In the genomic region with DNA sequence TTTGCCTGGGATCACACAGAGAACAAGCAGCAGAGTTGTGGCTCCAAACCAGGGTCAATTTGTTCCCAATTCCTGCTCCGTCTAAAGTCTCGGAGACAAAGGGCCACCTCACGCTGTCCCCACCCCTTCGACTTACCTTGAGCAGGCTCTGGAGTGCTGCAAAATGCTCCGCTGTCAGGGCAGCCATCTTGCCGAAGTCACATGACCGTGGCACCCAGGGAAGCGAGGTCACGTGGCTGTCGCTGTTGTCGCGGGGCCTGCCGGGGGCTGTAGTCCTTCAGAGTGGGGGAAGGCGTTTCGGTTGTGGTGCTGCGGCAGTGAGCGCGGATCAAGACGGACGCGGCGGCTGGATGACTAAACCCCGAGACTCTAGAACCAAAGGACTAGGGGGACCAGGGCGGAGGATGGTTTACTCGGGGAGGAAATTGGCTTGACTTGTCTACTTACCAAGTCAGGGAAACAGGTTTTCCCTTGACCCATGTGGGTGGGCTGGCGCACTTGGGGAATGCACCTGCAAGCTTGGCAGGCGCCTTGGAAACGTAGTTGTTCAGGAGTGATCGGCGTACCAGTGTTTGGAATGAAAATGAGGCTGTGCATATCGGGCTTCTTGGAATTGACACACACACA, we compare ENCODE assay signal across 1 cellular context.
A peak's percentile ranks its signal among the peaks of the same experiment; 100 is the strongest.
TF ChIP-seq lines count a peak whose summit lies in the region.

A gene (minus strand): TSS at position 199 of the 627 bp plus-strand sequence. CDS start 12 bp downstream, at position 187.

TF ChIP-seq in K562, 482 proteins besides CTCF, POLR2A, EP300 and RAD21 (continued from another document and continues in another):
- TF ChIP-seq, protein P1, sequence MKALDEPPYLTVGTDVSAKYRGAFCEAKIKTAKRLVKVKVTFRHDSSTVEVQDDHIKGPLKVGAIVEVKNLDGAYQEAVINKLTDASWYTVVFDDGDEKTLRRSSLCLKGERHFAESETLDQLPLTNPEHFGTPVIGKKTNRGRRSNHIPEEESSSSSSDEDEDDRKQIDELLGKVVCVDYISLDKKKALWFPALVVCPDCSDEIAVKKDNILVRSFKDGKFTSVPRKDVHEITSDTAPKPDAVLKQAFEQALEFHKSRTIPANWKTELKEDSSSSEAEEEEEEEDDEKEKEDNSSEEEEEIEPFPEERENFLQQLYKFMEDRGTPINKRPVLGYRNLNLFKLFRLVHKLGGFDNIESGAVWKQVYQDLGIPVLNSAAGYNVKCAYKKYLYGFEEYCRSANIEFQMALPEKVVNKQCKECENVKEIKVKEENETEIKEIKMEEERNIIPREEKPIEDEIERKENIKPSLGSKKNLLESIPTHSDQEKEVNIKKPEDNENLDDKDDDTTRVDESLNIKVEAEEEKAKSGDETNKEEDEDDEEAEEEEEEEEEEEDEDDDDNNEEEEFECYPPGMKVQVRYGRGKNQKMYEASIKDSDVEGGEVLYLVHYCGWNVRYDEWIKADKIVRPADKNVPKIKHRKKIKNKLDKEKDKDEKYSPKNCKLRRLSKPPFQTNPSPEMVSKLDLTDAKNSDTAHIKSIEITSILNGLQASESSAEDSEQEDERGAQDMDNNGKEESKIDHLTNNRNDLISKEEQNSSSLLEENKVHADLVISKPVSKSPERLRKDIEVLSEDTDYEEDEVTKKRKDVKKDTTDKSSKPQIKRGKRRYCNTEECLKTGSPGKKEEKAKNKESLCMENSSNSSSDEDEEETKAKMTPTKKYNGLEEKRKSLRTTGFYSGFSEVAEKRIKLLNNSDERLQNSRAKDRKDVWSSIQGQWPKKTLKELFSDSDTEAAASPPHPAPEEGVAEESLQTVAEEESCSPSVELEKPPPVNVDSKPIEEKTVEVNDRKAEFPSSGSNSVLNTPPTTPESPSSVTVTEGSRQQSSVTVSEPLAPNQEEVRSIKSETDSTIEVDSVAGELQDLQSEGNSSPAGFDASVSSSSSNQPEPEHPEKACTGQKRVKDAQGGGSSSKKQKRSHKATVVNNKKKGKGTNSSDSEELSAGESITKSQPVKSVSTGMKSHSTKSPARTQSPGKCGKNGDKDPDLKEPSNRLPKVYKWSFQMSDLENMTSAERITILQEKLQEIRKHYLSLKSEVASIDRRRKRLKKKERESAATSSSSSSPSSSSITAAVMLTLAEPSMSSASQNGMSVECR (CRISPR knock-in tag; IDR thresholded peaks at IDR 0.05) = peak; percentile 99
- TF ChIP-seq SIX5 (IDR thresholded peaks at IDR 0.05; ENCODE audit: borderline replicate concordance in 1 of 2, insufficient read depth in 1 of 2, low read depth in 1 of 2, low read length in 2 of 2) (peak; percentile 89 to 91), POU5F1 (IDR thresholded peaks at IDR 0.05; ENCODE audit: borderline replicate concordance, low read depth, low read length, partially characterized antibody) (peak; percentile 64), SUPT5H (IDR thresholded peaks at IDR 0.05) (peak; percentile 67), MXI1 (IDR thresholded peaks at IDR 0.05; ENCODE audit: low read depth, low read length) (0 out of 2 replicates have a peak, but pooled peaks have one; percentile 44), TEAD4 (IDR thresholded peaks at IDR 0.05; ENCODE audit: low read length) (no peak), TEAD4 (CRISPR knock-in tag; IDR thresholded peaks at IDR 0.05; ENCODE audit: borderline replicate concordance) (no peak), SMARCE1 (IDR thresholded peaks at IDR 0.05) (peak; percentile 31; the same call in 1 of the 2 replicates), TAF9B (IDR thresholded peaks at IDR 0.05; ENCODE audit: partially characterized antibody) (peak; percentile 64), POLR2AphosphoS5 (IDR thresholded peaks at IDR 0.05; ENCODE audit: control insufficient read depth, insufficient read depth, low read depth, low read length) (0 out of 2 replicates have a peak, but pooled peaks have one; percentile 42), ZNF79 (CRISPR knock-in tag; IDR thresholded peaks at IDR 0.05; ENCODE audit: low read depth) (0 out of 2 replicates have a peak, but pooled peaks have one; percentile 24), HIVEP1 (CRISPR knock-in tag; IDR thresholded peaks at IDR 0.05) (no peak), FOXK2 (conservative IDR thresholded peaks at IDR 0.05 in 1 of 2, IDR thresholded peaks at IDR 0.05 in 1 of 2; ENCODE audit: low read depth in 2 of 2) (peak; percentile 95 to 96), MTA1 (IDR thresholded peaks at IDR 0.05; ENCODE audit: borderline replicate concordance) (0 out of 2 replicates have a peak, but pooled peaks have one; percentile 30), EP400 (IDR thresholded peaks at IDR 0.05) (peak; percentile 69; the same call in 1 of the 2 replicates), ARNT (IDR thresholded peaks at IDR 0.05) (peak in 1 of 2 experiments; percentile 70; a peak in 1 of 4 replicates), ADNP (tag; IDR thresholded peaks at IDR 0.05) (no peak), ZNF584 (CRISPR knock-in tag; IDR thresholded peaks at IDR 0.05; ENCODE audit: low read depth) (no peak), FOSL1 (tag; conservative IDR thresholded peaks at IDR 0.05) (peak; percentile 61), FOXA3 (CRISPR knock-in tag; conservative IDR thresholded peaks at IDR 0.05 in 1 of 2, IDR thresholded peaks at IDR 0.05 in 1 of 2) (no peak), ASH1L (IDR thresholded peaks at IDR 0.05; ENCODE audit: borderline replicate concordance, low read depth, partially characterized antibody) (peak; percentile 48), HDAC1 (IDR thresholded peaks at IDR 0.05) (peak in 1 of 2 experiments; percentile 99; a peak in 2 of 4 replicates), FOXJ2 (tag; IDR thresholded peaks at IDR 0.05) (peak; percentile 85; the same call in 1 of the 2 replicates), SIN3A (IDR thresholded peaks at IDR 0.05; ENCODE audit: borderline replicate concordance in 2 of 2, control insufficient read depth in 1 of 2, low read depth in 2 of 2, low read length in 2 of 2) (peak; percentile 92 to 99), KAT8 (IDR thresholded peaks at IDR 0.05; ENCODE audit: low read depth) (0 out of 2 replicates have a peak, but pooled peaks have one; percentile 48), HMG20A (CRISPR knock-in tag; conservative IDR thresholded peaks at IDR 0.05) (no peak), BACH1 (tag; IDR thresholded peaks at IDR 0.05) (no peak), SP2 (IDR thresholded peaks at IDR 0.05; ENCODE audit: extremely low read depth, low read depth, low read length, poor library complexity, severe bottlenecking) (peak; percentile 27), HDAC2 (IDR thresholded peaks at IDR 0.05) (peak; percentile 92), NRF1 (conservative IDR thresholded peaks at IDR 0.05 in 1 of 2, IDR thresholded peaks at IDR 0.05 in 1 of 2) (peak; percentile 45 to 62), ZNF707 (CRISPR knock-in tag; conservative IDR thresholded peaks at IDR 0.05) (no peak)
- TF ChIP-seq, protein P2, sequence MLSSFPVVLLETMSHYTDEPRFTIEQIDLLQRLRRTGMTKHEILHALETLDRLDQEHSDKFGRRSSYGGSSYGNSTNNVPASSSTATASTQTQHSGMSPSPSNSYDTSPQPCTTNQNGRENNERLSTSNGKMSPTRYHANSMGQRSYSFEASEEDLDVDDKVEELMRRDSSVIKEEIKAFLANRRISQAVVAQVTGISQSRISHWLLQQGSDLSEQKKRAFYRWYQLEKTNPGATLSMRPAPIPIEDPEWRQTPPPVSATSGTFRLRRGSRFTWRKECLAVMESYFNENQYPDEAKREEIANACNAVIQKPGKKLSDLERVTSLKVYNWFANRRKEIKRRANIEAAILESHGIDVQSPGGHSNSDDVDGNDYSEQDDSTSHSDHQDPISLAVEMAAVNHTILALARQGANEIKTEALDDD (IDR thresholded peaks at IDR 0.05) = peak; percentile 31; the same call in 1 of the 2 replicates
- TF ChIP-seq, protein P3, sequence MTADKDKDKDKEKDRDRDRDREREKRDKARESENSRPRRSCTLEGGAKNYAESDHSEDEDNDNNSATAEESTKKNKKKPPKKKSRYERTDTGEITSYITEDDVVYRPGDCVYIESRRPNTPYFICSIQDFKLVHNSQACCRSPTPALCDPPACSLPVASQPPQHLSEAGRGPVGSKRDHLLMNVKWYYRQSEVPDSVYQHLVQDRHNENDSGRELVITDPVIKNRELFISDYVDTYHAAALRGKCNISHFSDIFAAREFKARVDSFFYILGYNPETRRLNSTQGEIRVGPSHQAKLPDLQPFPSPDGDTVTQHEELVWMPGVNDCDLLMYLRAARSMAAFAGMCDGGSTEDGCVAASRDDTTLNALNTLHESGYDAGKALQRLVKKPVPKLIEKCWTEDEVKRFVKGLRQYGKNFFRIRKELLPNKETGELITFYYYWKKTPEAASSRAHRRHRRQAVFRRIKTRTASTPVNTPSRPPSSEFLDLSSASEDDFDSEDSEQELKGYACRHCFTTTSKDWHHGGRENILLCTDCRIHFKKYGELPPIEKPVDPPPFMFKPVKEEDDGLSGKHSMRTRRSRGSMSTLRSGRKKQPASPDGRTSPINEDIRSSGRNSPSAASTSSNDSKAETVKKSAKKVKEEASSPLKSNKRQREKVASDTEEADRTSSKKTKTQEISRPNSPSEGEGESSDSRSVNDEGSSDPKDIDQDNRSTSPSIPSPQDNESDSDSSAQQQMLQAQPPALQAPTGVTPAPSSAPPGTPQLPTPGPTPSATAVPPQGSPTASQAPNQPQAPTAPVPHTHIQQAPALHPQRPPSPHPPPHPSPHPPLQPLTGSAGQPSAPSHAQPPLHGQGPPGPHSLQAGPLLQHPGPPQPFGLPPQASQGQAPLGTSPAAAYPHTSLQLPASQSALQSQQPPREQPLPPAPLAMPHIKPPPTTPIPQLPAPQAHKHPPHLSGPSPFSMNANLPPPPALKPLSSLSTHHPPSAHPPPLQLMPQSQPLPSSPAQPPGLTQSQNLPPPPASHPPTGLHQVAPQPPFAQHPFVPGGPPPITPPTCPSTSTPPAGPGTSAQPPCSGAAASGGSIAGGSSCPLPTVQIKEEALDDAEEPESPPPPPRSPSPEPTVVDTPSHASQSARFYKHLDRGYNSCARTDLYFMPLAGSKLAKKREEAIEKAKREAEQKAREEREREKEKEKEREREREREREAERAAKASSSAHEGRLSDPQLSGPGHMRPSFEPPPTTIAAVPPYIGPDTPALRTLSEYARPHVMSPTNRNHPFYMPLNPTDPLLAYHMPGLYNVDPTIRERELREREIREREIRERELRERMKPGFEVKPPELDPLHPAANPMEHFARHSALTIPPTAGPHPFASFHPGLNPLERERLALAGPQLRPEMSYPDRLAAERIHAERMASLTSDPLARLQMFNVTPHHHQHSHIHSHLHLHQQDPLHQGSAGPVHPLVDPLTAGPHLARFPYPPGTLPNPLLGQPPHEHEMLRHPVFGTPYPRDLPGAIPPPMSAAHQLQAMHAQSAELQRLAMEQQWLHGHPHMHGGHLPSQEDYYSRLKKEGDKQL (CRISPR knock-in tag; IDR thresholded peaks at IDR 0.05; ENCODE audit: borderline replicate concordance) = no peak
- TF ChIP-seq, protein P4, sequence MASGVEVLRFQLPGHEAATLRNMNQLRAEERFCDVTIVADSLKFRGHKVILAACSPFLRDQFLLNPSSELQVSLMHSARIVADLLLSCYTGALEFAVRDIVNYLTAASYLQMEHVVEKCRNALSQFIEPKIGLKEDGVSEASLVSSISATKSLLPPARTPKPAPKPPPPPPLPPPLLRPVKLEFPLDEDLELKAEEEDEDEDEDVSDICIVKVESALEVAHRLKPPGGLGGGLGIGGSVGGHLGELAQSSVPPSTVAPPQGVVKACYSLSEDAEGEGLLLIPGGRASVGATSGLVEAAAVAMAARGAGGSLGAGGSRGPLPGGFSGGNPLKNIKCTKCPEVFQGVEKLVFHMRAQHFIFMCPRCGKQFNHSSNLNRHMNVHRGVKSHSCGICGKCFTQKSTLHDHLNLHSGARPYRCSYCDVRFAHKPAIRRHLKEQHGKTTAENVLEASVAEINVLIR (CRISPR knock-in tag; IDR thresholded peaks at IDR 0.05) = no peak
- TF ChIP-seq, protein P5, sequence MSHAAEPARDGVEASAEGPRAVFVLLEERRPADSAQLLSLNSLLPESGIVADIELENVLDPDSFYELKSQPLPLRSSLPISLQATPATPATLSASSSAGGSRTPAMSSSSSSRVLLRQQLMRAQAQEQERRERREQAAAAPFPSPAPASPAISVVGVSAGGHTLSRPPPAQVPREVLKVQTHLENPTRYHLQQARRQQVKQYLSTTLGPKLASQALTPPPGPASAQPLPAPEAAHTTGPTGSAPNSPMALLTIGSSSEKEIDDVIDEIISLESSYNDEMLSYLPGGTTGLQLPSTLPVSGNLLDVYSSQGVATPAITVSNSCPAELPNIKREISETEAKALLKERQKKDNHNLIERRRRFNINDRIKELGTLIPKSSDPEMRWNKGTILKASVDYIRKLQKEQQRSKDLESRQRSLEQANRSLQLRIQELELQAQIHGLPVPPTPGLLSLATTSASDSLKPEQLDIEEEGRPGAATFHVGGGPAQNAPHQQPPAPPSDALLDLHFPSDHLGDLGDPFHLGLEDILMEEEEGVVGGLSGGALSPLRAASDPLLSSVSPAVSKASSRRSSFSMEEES (CRISPR knock-in tag; IDR thresholded peaks at IDR 0.05) = peak; percentile 99
- TF ChIP-seq, protein P6, sequence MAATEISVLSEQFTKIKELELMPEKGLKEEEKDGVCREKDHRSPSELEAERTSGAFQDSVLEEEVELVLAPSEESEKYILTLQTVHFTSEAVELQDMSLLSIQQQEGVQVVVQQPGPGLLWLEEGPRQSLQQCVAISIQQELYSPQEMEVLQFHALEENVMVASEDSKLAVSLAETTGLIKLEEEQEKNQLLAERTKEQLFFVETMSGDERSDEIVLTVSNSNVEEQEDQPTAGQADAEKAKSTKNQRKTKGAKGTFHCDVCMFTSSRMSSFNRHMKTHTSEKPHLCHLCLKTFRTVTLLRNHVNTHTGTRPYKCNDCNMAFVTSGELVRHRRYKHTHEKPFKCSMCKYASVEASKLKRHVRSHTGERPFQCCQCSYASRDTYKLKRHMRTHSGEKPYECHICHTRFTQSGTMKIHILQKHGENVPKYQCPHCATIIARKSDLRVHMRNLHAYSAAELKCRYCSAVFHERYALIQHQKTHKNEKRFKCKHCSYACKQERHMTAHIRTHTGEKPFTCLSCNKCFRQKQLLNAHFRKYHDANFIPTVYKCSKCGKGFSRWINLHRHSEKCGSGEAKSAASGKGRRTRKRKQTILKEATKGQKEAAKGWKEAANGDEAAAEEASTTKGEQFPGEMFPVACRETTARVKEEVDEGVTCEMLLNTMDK (IDR thresholded peaks at IDR 0.05; ENCODE audit: borderline replicate concordance, insufficient read depth, low read depth, low read length, poor library complexity, severe bottlenecking) = no peak
- TF ChIP-seq, protein P7, sequence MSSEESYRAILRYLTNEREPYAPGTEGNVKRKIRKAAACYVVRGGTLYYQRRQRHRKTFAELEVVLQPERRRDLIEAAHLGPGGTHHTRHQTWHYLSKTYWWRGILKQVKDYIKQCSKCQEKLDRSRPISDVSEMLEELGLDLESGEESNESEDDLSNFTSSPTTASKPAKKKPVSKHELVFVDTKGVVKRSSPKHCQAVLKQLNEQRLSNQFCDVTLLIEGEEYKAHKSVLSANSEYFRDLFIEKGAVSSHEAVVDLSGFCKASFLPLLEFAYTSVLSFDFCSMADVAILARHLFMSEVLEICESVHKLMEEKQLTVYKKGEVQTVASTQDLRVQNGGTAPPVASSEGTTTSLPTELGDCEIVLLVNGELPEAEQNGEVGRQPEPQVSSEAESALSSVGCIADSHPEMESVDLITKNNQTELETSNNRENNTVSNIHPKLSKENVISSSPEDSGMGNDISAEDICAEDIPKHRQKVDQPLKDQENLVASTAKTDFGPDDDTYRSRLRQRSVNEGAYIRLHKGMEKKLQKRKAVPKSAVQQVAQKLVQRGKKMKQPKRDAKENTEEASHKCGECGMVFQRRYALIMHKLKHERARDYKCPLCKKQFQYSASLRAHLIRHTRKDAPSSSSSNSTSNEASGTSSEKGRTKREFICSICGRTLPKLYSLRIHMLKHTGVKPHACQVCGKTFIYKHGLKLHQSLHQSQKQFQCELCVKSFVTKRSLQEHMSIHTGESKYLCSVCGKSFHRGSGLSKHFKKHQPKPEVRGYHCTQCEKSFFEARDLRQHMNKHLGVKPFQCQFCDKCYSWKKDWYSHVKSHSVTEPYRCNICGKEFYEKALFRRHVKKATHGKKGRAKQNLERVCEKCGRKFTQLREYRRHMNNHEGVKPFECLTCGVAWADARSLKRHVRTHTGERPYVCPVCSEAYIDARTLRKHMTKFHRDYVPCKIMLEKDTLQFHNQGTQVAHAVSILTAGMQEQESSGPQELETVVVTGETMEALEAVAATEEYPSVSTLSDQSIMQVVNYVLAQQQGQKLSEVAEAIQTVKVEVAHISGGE (CRISPR knock-in tag; IDR thresholded peaks at IDR 0.05) = peak in 1 of 3 experiments; percentile 64; a peak in 2 of 6 replicates
